15 cellular contexts compared by ENCODE assay signal in the genomic region with DNA sequence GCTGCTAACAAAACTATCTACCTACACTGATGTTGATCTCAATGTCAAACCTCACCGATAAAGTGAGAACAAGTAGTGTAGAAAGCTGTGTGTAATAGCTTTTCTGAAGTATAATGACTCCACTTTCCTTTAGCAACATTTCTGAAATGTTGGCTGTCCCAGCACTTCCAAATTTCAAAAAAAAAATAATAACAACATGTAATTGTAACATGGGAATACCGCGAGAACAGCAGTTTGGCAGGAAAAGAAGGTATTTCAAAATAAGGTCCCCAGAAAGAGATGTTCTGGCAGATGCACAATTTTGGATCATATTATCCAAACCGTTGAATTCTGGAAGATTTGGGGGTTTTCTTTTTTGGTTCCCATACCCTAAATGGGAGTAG.
DNase-seq lines count a peak whose midpoint lies in the region; ATAC-seq and TF ChIP-seq lines count a peak whose summit lies in the region.
"Had no signal": no experiment of that assay in that cellular context is flagged by ENCODE, and none has a peak within 500 bp of the region (broad histone marks: within the 10 kb centered on the region; RNA-seq: fewer than 3 reads in every experiment).

No MANE protein-coding gene starts in this region.

- H3K36me3 ChIP-seq in SJCRH30 (no peaks in the 10 kb centered on the region), neural progenitor cell (no peaks in the 10 kb centered on the region), thoracic aorta (no peaks in the 10 kb centered on the region)

- H3K9ac ChIP-seq in neural progenitor cell = no peak overlapping the region

- no peak overlapping the region for H2AFZ ChIP-seq in neural progenitor cell (replicated peaks)

- no peaks in the 10 kb centered on the region; the same call in 1 of the 2 replicates for H3K9me3 ChIP-seq in SJCRH30 (replicated peaks)
- no peaks in the 10 kb centered on the region for H3K9me3 ChIP-seq in neural progenitor cell (ENCODE audit: low read depth)
- no peaks in the 10 kb centered on the region for H3K9me3 ChIP-seq in thoracic aorta

- no peak for ATAC-seq in thoracic aorta (ENCODE audit: insufficient number of reproducible peaks, low FRiP score, low read depth)
- ATAC-seq in activated CD4-positive, CD25-positive, alpha-beta regulatory T cell treated with anti-CD3 and anti-CD28 coated beads, Interleukin-2, amount 50 U/mL, for 24 hours = no peak
- ATAC-seq: esophagus mucosa had no signal

- H3K27ac Mint-ChIP-seq in neural progenitor cell = no peak overlapping the region
- H3K27ac Mint-ChIP-seq: activated naive CD4-positive, alpha-beta T cell treated with anti-CD3 and anti-CD28 coated beads for 36 hours had no signal

- no peaks in the 10 kb centered on the region for H4K20me1 ChIP-seq in neural progenitor cell (ENCODE audit: low read depth)

- H3K27ac ChIP-seq in SJCRH30 (peak overlapping the region; percentile 89), neural progenitor cell (peak overlapping the region; percentile 69), thoracic aorta (peak overlapping the region; percentile 67 to 78)

- H3K4me1 Mint-ChIP-seq in neural progenitor cell = peaks cover 13% of the 10 kb centered on the region

- no peaks in the 10 kb centered on the region for H3K27me3 Mint-ChIP-seq in neural progenitor cell (ENCODE audit: insufficient read depth, low read depth)
- H3K27me3 Mint-ChIP-seq: stimulated activated naive CD8-positive, alpha-beta T cell treated with anti-CD3 and anti-CD28 coated beads, Interleukin-15, Interleukin-2, amounts not matched to agents 100 ng/mL and 50 ng/mL, for 24 hours had no signal

- no peaks in the 10 kb centered on the region for H3K36me3 Mint-ChIP-seq in neural progenitor cell

- TF ChIP-seq CTCF in neural progenitor cell (IDR thresholded peaks at IDR 0.05) = no peak
- no peak for TF ChIP-seq CTCF in thoracic aorta (IDR thresholded peaks at IDR 0.05)

- no peaks in the 10 kb centered on the region for H3K79me2 ChIP-seq in neural progenitor cell (ENCODE audit: low read depth)

- H3K4me2 ChIP-seq in neural progenitor cell = peak overlapping the region; percentile 52

- no peak overlapping the region for H3K4me3 Mint-ChIP-seq in neural progenitor cell
- H3K4me3 Mint-ChIP-seq: activated naive CD4-positive, alpha-beta T cell treated with anti-CD3 and anti-CD28 coated beads for 36 hours; stimulated activated naive CD8-positive, alpha-beta T cell treated with anti-CD3 and anti-CD28 coated beads, Interleukin-15, Interleukin-2, amounts not matched to agents 100 ng/mL and 50 ng/mL, for 24 hours had no signal

- no peak overlapping the region for H3K4me3 ChIP-seq in SJCRH30
- H3K4me3 ChIP-seq in neural progenitor cell = no peak overlapping the region
- peak overlapping the region; percentile 20 for H3K4me3 ChIP-seq in thoracic aorta

- peaks cover 41% of the 10 kb centered on the region for H3F3A ChIP-seq in neural progenitor cell (ENCODE audit: low read depth)

- no peak for DNase-seq in SJCRH30
- DNase-seq in fibroblast of peridontal ligament (ENCODE audit: extremely low read depth) = peak; percentile 40
- DNase-seq in neural progenitor cell (ENCODE audit: low spot score) = no peak
- no peak for DNase-seq in thoracic aorta (ENCODE audit: low spot score)
- DNase-seq in NK-92 (lab: John Stamatoyannopoulos, UW; ENCODE audit: unreplicated experiment) = no peak
- DNase-seq in activated CD4-positive, alpha-beta T cell treated with anti-CD3 and anti-CD28 coated beads, Interleukin-2, amount 50 U/mL, for 48 hours = no peak
- no peak for DNase-seq in NCI-H2196 (lab: John Stamatoyannopoulos, UW; ENCODE audit: unreplicated experiment)
- DNase-seq: activated naive CD4-positive, alpha-beta T cell treated with anti-CD3 and anti-CD28 coated beads for 36 hours; hypothalamus; posterior cingulate gyrus; SHP77; stimulated activated CD4-positive, alpha-beta T cell treated with anti-CD3 and anti-CD28 coated beads, Interleukin-15, amount 100 ng/mL, for 24 hours had no signal

- peaks cover 23% of the 10 kb centered on the region for H3K4me1 ChIP-seq in SJCRH30
- H3K4me1 ChIP-seq in neural progenitor cell = peaks cover 43% of the 10 kb centered on the region
- H3K4me1 ChIP-seq in thoracic aorta (ENCODE audit: control insufficient read depth in 1 of 2, low read depth in 2 of 2) = peaks cover 24 to 41% of the 10 kb centered on the region in 2 donors

- H3K9me3 Mint-ChIP-seq in neural progenitor cell = no peaks in the 10 kb centered on the region
- H3K9me3 Mint-ChIP-seq: activated naive CD4-positive, alpha-beta T cell treated with anti-CD3 and anti-CD28 coated beads for 36 hours; stimulated activated naive CD8-positive, alpha-beta T cell treated with anti-CD3 and anti-CD28 coated beads, Interleukin-15, Interleukin-2, amounts not matched to agents 100 ng/mL and 50 ng/mL, for 24 hours had no signal

- H3K27me3 ChIP-seq in SJCRH30 = no peaks in the 10 kb centered on the region
- H3K27me3 ChIP-seq in neural progenitor cell = no peaks in the 10 kb centered on the region
- H3K27me3 ChIP-seq in thoracic aorta (replicated peaks; ENCODE audit: insufficient read depth) = no peaks in the 10 kb centered on the region
